In genomic region chr14:24146622-24146977, GRCh38 we compare ENCODE assay signal across 1 cellular context.
TF ChIP-seq lines count a peak whose summit lies in the region.

No MANE protein-coding gene starts in this region.

TF ChIP-seq in HepG2, 621 proteins besides CTCF, POLR2A, EP300 and RAD21 (continues in another document):
- TF ChIP-seq MTERF4 (CRISPR knock-in tag; IDR thresholded peaks at IDR 0.05) (no peak), RFX3 (CRISPR knock-in tag; IDR thresholded peaks at IDR 0.05) (no peak), SMAD9 (CRISPR knock-in tag; IDR thresholded peaks at IDR 0.05) (no peak), PHF20 (CRISPR knock-in tag; IDR thresholded peaks at IDR 0.05) (no peak), CENPBD1 (CRISPR knock-in tag; IDR thresholded peaks at IDR 0.05; ENCODE audit: borderline replicate concordance, low read depth) (no peak), IRF9 (CRISPR knock-in tag; IDR thresholded peaks at IDR 0.05; ENCODE audit: borderline replicate concordance) (0 out of 2 replicates have a peak, but pooled peaks have one; percentile 65), ZZZ3 (CRISPR knock-in tag; IDR thresholded peaks at IDR 0.05; ENCODE audit: borderline replicate concordance) (peak; percentile 23), ZSCAN29 (CRISPR knock-in tag; conservative IDR thresholded peaks at IDR 0.05) (no peak), CBX5 (CRISPR knock-in tag; IDR thresholded peaks at IDR 0.05; ENCODE audit: borderline replicate concordance) (no peak; the same call in 1 of the 2 replicates), ZNF160 (CRISPR knock-in tag; IDR thresholded peaks at IDR 0.05) (peak; percentile 81), ZNF432 (CRISPR knock-in tag; IDR thresholded peaks at IDR 0.05; ENCODE audit: borderline replicate concordance) (no peak), SALL2 (CRISPR knock-in tag; IDR thresholded peaks at IDR 0.05) (no peak; the same call in 1 of the 2 replicates), ARNT2 (CRISPR knock-in tag; IDR thresholded peaks at IDR 0.05; ENCODE audit: low read depth) (0 out of 2 replicates have a peak, but pooled peaks have one; percentile 22), HIC2 (CRISPR knock-in tag; IDR thresholded peaks at IDR 0.05; ENCODE audit: low read depth) (0 out of 2 replicates have a peak, but pooled peaks have one; percentile 64), DDIT3 (CRISPR knock-in tag; IDR thresholded peaks at IDR 0.05) (no peak), AHDC1 (CRISPR knock-in tag; IDR thresholded peaks at IDR 0.05; ENCODE audit: borderline replicate concordance) (no peak), RAD51 (IDR thresholded peaks at IDR 0.05; ENCODE audit: borderline replicate concordance) (no peak), ZFP82 (CRISPR knock-in tag; IDR thresholded peaks at IDR 0.05; ENCODE audit: borderline replicate concordance) (no peak), ZNF605 (CRISPR knock-in tag; IDR thresholded peaks at IDR 0.05) (no peak), ZNF468 (CRISPR knock-in tag; IDR thresholded peaks at IDR 0.05) (no peak), SNAI1 (CRISPR knock-in tag; IDR thresholded peaks at IDR 0.05; ENCODE audit: borderline replicate concordance) (peak; percentile 93; the same call in 1 of the 2 replicates), SP1 (IDR thresholded peaks at IDR 0.05) (no peak), SP1 (CRISPR knock-in tag; IDR thresholded peaks at IDR 0.05) (peak; percentile 91), ARID2 (CRISPR knock-in tag; IDR thresholded peaks at IDR 0.05; ENCODE audit: borderline replicate concordance) (no peak), NR3C1 (CRISPR knock-in tag; IDR thresholded peaks at IDR 0.05) (no peak), SRSF9 (IDR thresholded peaks at IDR 0.05; ENCODE audit: borderline replicate concordance, insufficient read depth, low read depth, low read length, poor library complexity, severe bottlenecking) (no peak), KMT2B (CRISPR knock-in tag; IDR thresholded peaks at IDR 0.05) (no peak; the same call in 1 of the 2 replicates), KLF12 (CRISPR knock-in tag; IDR thresholded peaks at IDR 0.05; ENCODE audit: borderline replicate concordance) (peak; percentile 81; the same call in 1 of the 2 replicates), KDM5A (IDR thresholded peaks at IDR 0.05; ENCODE audit: borderline replicate concordance, low read length) (no peak), ZNF768 (CRISPR knock-in tag; IDR thresholded peaks at IDR 0.05) (peak; percentile 6; the same call in 1 of the 2 replicates), PRMT3 (CRISPR knock-in tag; IDR thresholded peaks at IDR 0.05; ENCODE audit: borderline replicate concordance, low read depth) (no peak), DNMT1 (CRISPR knock-in tag; IDR thresholded peaks at IDR 0.05) (0 out of 2 replicates have a peak, but pooled peaks have one; percentile 81), CEBPZ (IDR thresholded peaks at IDR 0.05; ENCODE audit: low read length) (no peak), CSRNP1 (CRISPR knock-in tag; IDR thresholded peaks at IDR 0.05) (peak; percentile 52; the same call in 1 of the 2 replicates), NFKBIZ (CRISPR knock-in tag; IDR thresholded peaks at IDR 0.05) (no peak; the same call in 1 of the 2 replicates), NFKB2 (CRISPR knock-in tag; IDR thresholded peaks at IDR 0.05; ENCODE audit: borderline replicate concordance) (peak; percentile 83; the same call in 1 of the 2 replicates), ZNF143 (CRISPR knock-in tag; IDR thresholded peaks at IDR 0.05) (no peak), YEATS2 (CRISPR knock-in tag; IDR thresholded peaks at IDR 0.05; ENCODE audit: borderline replicate concordance) (peak; percentile 7; the same call in 1 of the 2 replicates), MXD3 (CRISPR knock-in tag; IDR thresholded peaks at IDR 0.05) (peak; percentile 57; the same call in 1 of the 2 replicates), YY1 (IDR thresholded peaks at IDR 0.05; ENCODE audit: insufficient read depth, insufficient replicate concordance, low read depth, low read length) (peak; percentile 81), ZBTB44 (CRISPR knock-in tag; IDR thresholded peaks at IDR 0.05) (no peak), HNF4G (IDR thresholded peaks at IDR 0.05; ENCODE audit: borderline replicate concordance, low read depth, low read length) (peak; percentile 72; the same call in 1 of the 2 replicates), HNF4G (CRISPR knock-in tag; IDR thresholded peaks at IDR 0.05; ENCODE audit: borderline replicate concordance, low read depth) (peak; percentile 67; the same call in 1 of the 2 replicates), TAF15 (IDR thresholded peaks at IDR 0.05; ENCODE audit: low read depth, low read length, poor library complexity, severe bottlenecking) (no peak), SUZ12 (IDR thresholded peaks at IDR 0.05; ENCODE audit: low read depth, low read length) (no peak), HNF4A (CRISPR knock-in tag; IDR thresholded peaks at IDR 0.05) (peak; percentile 87), RELA (CRISPR knock-in tag; IDR thresholded peaks at IDR 0.05) (no peak), FOSL1 (CRISPR knock-in tag; IDR thresholded peaks at IDR 0.05; ENCODE audit: borderline replicate concordance) (no peak), GABPB1 (CRISPR knock-in tag; IDR thresholded peaks at IDR 0.05) (no peak; the same call in 1 of the 2 replicates)
